In genomic region chr12:1611775-1612174, GRCh38 we compare ENCODE assay signal across 10 cellular contexts. TPM values are rescaled to one million over a fixed set of nuclear protein-coding genes. Genes with fewer than 3 reads are reported as not detected.
DNase-seq lines count a peak whose midpoint lies in the region; TF ChIP-seq lines count a peak whose summit lies in the region.
"Had no signal": no experiment of that assay in that cellular context is flagged by ENCODE, and none has a peak within 500 bp of the region (broad histone marks: within the 10 kb centered on the region; RNA-seq: fewer than 3 reads in every experiment).

No MANE protein-coding gene starts in this region.

- TF ChIP-seq CTCF in AG10803 (conservative IDR thresholded peaks at IDR 0.05; ENCODE audit: low read length) (no peak), NB4 (IDR thresholded peaks at IDR 0.05; ENCODE audit: low read depth, low read length) (no peak), cardiac fibroblast (IDR thresholded peaks at IDR 0.05; ENCODE audit: low read depth, low read length) (no peak)

- 92% methylated on average over 5 of the region's 5 CpGs for WGBS in mesenchymal stem cell

- DNase-seq in AG10803 (ENCODE audit: low read depth) = peak; percentile 96
- peak; percentile 55 for DNase-seq in NB4 (ENCODE audit: low read depth)
- DNase-seq in cardiac fibroblast (ENCODE audit: low read depth in 2 of 2) = peak; percentile 90 to 93
- peak; percentile 46 for DNase-seq in mesenchymal stem cell
- DNase-seq in caudate nucleus (lab: John Stamatoyannopoulos, UW) = no peak
- DNase-seq in RKO (ENCODE audit: low spot score) = no peak
- DNase-seq in occipital lobe (lab: John Stamatoyannopoulos, UW) = no peak
- no peak for DNase-seq in cortex of kidney (lab: John Stamatoyannopoulos, UW)
- DNase-seq: activated naive CD8-positive, alpha-beta T cell treated with anti-CD3 and anti-CD28 coated beads for 36 hours; nucleus accumbens had no signal

- no peak overlapping the region for H2BK5ac ChIP-seq in mesenchymal stem cell (ENCODE audit: low read depth, low read length, poor library complexity, severe bottlenecking)

- H3K23ac ChIP-seq in mesenchymal stem cell (ENCODE audit: low read length in 2 of 2) = no peak overlapping the region

- no peak overlapping the region for H2AK5ac ChIP-seq in mesenchymal stem cell (ENCODE audit: low read length, severe bottlenecking)

- H3K14ac ChIP-seq in mesenchymal stem cell (ENCODE audit: low read length in 2 of 2) = no peak overlapping the region

- H2BK15ac ChIP-seq in mesenchymal stem cell (ENCODE audit: low read depth, poor library complexity, severe bottlenecking) = no peak overlapping the region

- H4K91ac ChIP-seq in mesenchymal stem cell (ENCODE audit: low read length) = no peak overlapping the region

- no peaks in the 10 kb centered on the region for H3K27me3 ChIP-seq in mesenchymal stem cell (ENCODE audit: control insufficient read depth in 1 of 2, insufficient read depth in 1 of 2, low read length in 2 of 2)

- H2BK120ac ChIP-seq in mesenchymal stem cell (ENCODE audit: low read depth, low read length) = no peak overlapping the region

- peaks cover 26% of the 10 kb centered on the region for H3K79me1 ChIP-seq in mesenchymal stem cell (replicated peaks; ENCODE audit: low read length, poor library complexity, severe bottlenecking)

- peak overlapping the region; percentile 85 for H3K9ac ChIP-seq in mesenchymal stem cell (ENCODE audit: low read length)

- peak overlapping the region; percentile 22 for H3K27ac ChIP-seq in mesenchymal stem cell (ENCODE audit: low read length, poor library complexity, severe bottlenecking)
- H3K27ac ChIP-seq in caudate nucleus (ENCODE audit: low read depth, low read length) = no peak overlapping the region

- TF ChIP-seq POLR2A in NB4 (IDR thresholded peaks at IDR 0.05; ENCODE audit: extremely low read depth, insufficient read length) = no peak

- no peak overlapping the region for H2AFZ ChIP-seq in mesenchymal stem cell (ENCODE audit: low read depth, low read length)

- H3K4me3 ChIP-seq in AG10803 (ENCODE audit: low read length) (peak overlapping the region; percentile 53), NB4 (ENCODE audit: low read depth, low read length) (no peak overlapping the region), cardiac fibroblast (replicated peaks in 1 of 2; ENCODE audit: low read depth in 2 of 2, low read length in 2 of 2) (peak overlapping the region in 1 of 2 donors; percentile 27), mesenchymal stem cell (ENCODE audit: insufficient read depth in 1 of 2, low read depth in 1 of 2, low read length in 2 of 2) (peak overlapping the region in 1 of 2 experiments; percentile 48)

- no peak overlapping the region for H3K18ac ChIP-seq in mesenchymal stem cell (ENCODE audit: low read depth in 1 of 2, low read length in 2 of 2)

- H2BK12ac ChIP-seq in mesenchymal stem cell (ENCODE audit: low read length in 2 of 2) = no peak overlapping the region

- no peaks in the 10 kb centered on the region for H3K36me3 ChIP-seq in mesenchymal stem cell (ENCODE audit: control insufficient read depth in 1 of 2, insufficient read depth in 2 of 2, low read depth in 1 of 2, low read length in 2 of 2)

- H3K4me2 ChIP-seq in mesenchymal stem cell (ENCODE audit: low read length, poor library complexity, severe bottlenecking) = peak overlapping the region; percentile 48

- no peaks in the 10 kb centered on the region for H3K9me3 ChIP-seq in mesenchymal stem cell (ENCODE audit: control insufficient read depth, low read length)

- no peak overlapping the region for H4K8ac ChIP-seq in mesenchymal stem cell (ENCODE audit: low read length)

- no peak overlapping the region for H3K4ac ChIP-seq in mesenchymal stem cell (ENCODE audit: low read depth in 1 of 2, low read length in 2 of 2)

- H3K4me1 ChIP-seq in mesenchymal stem cell (ENCODE audit: control insufficient read depth, insufficient read depth, low read depth, low read length) = peaks cover 6% of the 10 kb centered on the region

RNA-seq across cellular contexts. Expression of gene WNT5B, which starts 17.3 kb away (rescaled TPM):
- 14.1 TPM for polyA plus RNA-seq in mesenchymal stem cell (2013, experiment 1 of 2)
- polyA plus RNA-seq in mesenchymal stem cell (2013, experiment 2 of 2) = 16.0 TPM
- 30.7 TPM for total RNA-seq in occipital lobe

RNA-seq across cellular contexts. Expression of gene FBXL14, which starts 17.4 kb away (rescaled TPM):
- polyA plus RNA-seq in mesenchymal stem cell (2013, experiment 1 of 2) = 4.3 TPM
- 4.7 TPM for polyA plus RNA-seq in mesenchymal stem cell (2013, experiment 2 of 2)
- 25.3 TPM for total RNA-seq in occipital lobe

Comparison
In these comparisons a context has a peak if more than half of its experiments do, and no peak if none do; other contexts are left out.
1. DNase-seq: peak in AG10803 (single experiment), NB4 (single experiment), cardiac fibroblast (2 of 2) and mesenchymal stem cell (single experiment); none in caudate nucleus (0 of 61), RKO (single experiment), occipital lobe (single experiment) and cortex of kidney (single experiment).